In the genomic region with DNA sequence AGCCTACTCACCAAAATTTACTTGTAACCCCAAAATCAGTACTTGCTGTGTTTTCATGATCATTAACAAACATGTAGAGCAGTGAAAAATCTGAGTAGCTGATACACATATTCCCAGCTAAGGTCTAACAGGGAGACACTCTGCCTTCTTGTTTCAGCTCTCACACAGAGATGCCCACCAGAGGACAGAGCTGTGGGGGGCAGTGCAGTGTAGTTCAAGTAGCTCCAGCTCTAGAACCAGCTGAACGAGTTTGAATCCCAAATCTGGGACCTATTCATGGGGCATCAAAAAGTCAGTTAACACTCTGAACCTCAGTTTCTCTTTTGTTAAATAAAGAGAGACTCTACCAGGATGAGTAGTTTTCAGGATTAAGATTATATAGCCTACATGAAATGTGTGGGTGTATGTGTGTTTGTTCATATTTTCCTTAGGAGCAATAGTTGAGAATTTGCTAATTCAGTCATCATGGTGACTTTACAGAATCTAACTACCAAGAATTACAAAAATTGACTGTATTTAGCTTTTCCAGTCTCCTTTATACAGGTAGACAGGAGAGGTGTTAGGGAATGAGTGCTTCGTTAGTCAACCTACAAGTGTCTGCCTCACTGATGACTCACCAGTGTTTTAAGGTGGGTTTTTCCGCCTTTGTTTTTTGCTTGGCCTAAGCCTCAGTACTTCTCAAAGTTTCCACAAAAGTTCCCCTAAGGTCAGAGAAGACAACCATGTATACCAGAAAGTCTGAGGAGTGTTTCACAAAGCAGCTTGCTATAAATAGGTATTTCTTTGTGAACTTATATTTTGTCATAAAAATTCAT, we compare ENCODE assay signal across 10 cellular contexts.
DNase-seq lines count a peak whose midpoint lies in the region; ATAC-seq and TF ChIP-seq lines count a peak whose summit lies in the region.
"Had no signal": no experiment of that assay in that cellular context is flagged by ENCODE, and none has a peak within 500 bp of the region (broad histone marks: within the 10 kb centered on the region; RNA-seq: fewer than 3 reads in every experiment).

No MANE protein-coding gene starts in this region.

- no peaks in the 10 kb centered on the region for H3K27me3 Mint-ChIP-seq in T-helper 2 cell treated with Interferon-gamma antibody and Interleukin-4, amounts not matched to agents 5 μg/mL and 100 μg/mL, for 36 hours (ENCODE audit: low read depth)

- no peak overlapping the region for H2AK5ac ChIP-seq in trophoblast cell (ENCODE audit: low read length)

- H3K23ac ChIP-seq in trophoblast cell (ENCODE audit: low read length): no peak overlapping the region

- H3K4me3 Mint-ChIP-seq in T-helper 2 cell treated with Interferon-gamma antibody and Interleukin-4, amounts not matched to agents 5 μg/mL and 100 μg/mL, for 36 hours: peak overlapping the region; percentile 19

- peaks cover 30% of the 10 kb centered on the region for H3K4me1 Mint-ChIP-seq in T-helper 2 cell treated with Interferon-gamma antibody and Interleukin-4, amounts not matched to agents 5 μg/mL and 100 μg/mL, for 36 hours (ENCODE audit: low read depth)

- H3K14ac ChIP-seq in trophoblast cell (ENCODE audit: low read length): no peak overlapping the region

- peaks cover 2% of the 10 kb centered on the region for H3K79me1 ChIP-seq in trophoblast cell (ENCODE audit: low read length)

- H3K27me3 ChIP-seq in trophoblast cell (ENCODE audit: insufficient read depth, low read length) (no peaks in the 10 kb centered on the region), right lobe of liver (no peaks in the 10 kb centered on the region)

- H3K36me3 Mint-ChIP-seq in T-helper 2 cell treated with Interferon-gamma antibody and Interleukin-4, amounts not matched to agents 5 μg/mL and 100 μg/mL, for 36 hours (ENCODE audit: low read depth): peaks cover 27% of the 10 kb centered on the region

- H3K9me3 ChIP-seq in trophoblast cell (ENCODE audit: insufficient read depth, low read depth, low read length): no peaks in the 10 kb centered on the region
- H3K9me3 ChIP-seq in right lobe of liver: no peaks in the 10 kb centered on the region
- H3K9me3 ChIP-seq: SK-N-SH had no signal

- H3K4me1 ChIP-seq in trophoblast cell (ENCODE audit: control insufficient read depth in 1 of 2, insufficient read depth in 2 of 2, low read length in 2 of 2) (peaks cover 2 to 3% of the 10 kb centered on the region in 2 experiments), right lobe of liver (no peaks in the 10 kb centered on the region)

- no peak overlapping the region for H4K91ac ChIP-seq in trophoblast cell (ENCODE audit: low read depth, low read length)

- no peak overlapping the region for H2AFZ ChIP-seq in trophoblast cell (ENCODE audit: insufficient read depth, low read length, poor library complexity)

- no peak overlapping the region for H3K9ac ChIP-seq in trophoblast cell (ENCODE audit: low read length)
- H3K9ac ChIP-seq: SK-N-SH had no signal

- WGBS in trophoblast cell (ENCODE audit: extremely low coverage, insufficient coverage, insufficient read length): no CpG with 5 or more reads among the region's 3 CpGs
- WGBS in right lobe of liver (ENCODE audit: insufficient coverage, low coverage, low lambda C conversion rate, missing lambda C conversion rate): 76% methylated on average over 3 of the region's 3 CpGs

- no peak overlapping the region for H4K12ac ChIP-seq in trophoblast cell (ENCODE audit: low read depth, low read length)

- TF ChIP-seq CTCF in right lobe of liver (IDR thresholded peaks at IDR 0.05): no peak

- ATAC-seq in GM19023 (IDR thresholded peaks at IDR 0.05; ENCODE audit: unreplicated experiment) (peak; percentile 86), HG02678 (IDR thresholded peaks at IDR 0.05; ENCODE audit: unreplicated experiment) (peak; percentile 92), right lobe of liver (no peak)
- ATAC-seq: K562 had no signal

- H3K4ac ChIP-seq in trophoblast cell (ENCODE audit: low read depth, low read length): no peak overlapping the region

- H4K8ac ChIP-seq in trophoblast cell (ENCODE audit: low read depth, low read length): no peak overlapping the region

- H3K18ac ChIP-seq in trophoblast cell (ENCODE audit: low read length): no peak overlapping the region

- H3K27ac ChIP-seq in trophoblast cell (ENCODE audit: low read depth, low read length): no peak overlapping the region
- no peak overlapping the region for H3K27ac ChIP-seq in right lobe of liver

- intact Hi-C loops in right lobe of liver (cut with DNase I): no loop called here

- no peaks in the 10 kb centered on the region for H3K36me3 ChIP-seq in trophoblast cell (ENCODE audit: control insufficient read depth in 1 of 2, insufficient read depth in 2 of 2, low read length in 2 of 2)
- H3K36me3 ChIP-seq in right lobe of liver: no peaks in the 10 kb centered on the region

- no peak overlapping the region for H3K4me2 ChIP-seq in trophoblast cell (ENCODE audit: low read length)
- H3K4me2 ChIP-seq: SK-N-SH had no signal

- peaks cover 22% of the 10 kb centered on the region for H3K9me3 Mint-ChIP-seq in T-helper 2 cell treated with Interferon-gamma antibody and Interleukin-4, amounts not matched to agents 5 μg/mL and 100 μg/mL, for 36 hours

- H2BK5ac ChIP-seq in trophoblast cell (ENCODE audit: low read depth, low read length, poor library complexity): no peak overlapping the region

- no peak overlapping the region for H3K4me3 ChIP-seq in trophoblast cell (ENCODE audit: low read depth, low read length)
- H3K4me3 ChIP-seq in right lobe of liver: no peak overlapping the region
- H3K4me3 ChIP-seq: K562 had no signal

- no peak overlapping the region for H2BK12ac ChIP-seq in trophoblast cell (ENCODE audit: low read length)

- peak; percentile 71 for DNase-seq in T-helper 2 cell treated with Interferon-gamma antibody and Interleukin-4, amounts not matched to agents 5 μg/mL and 100 μg/mL, for 36 hours (ENCODE audit: low spot score)
- DNase-seq in trophoblast cell (peak; percentile 19 to 58), LoVo (ENCODE audit: low spot score) (no peak), NCI-H526 (lab: John Stamatoyannopoulos, UW) (no peak), ureter (ENCODE audit: low spot score) (no peak), right lobe of liver (no peak)
- DNase-seq: SK-N-SH had no signal

- H2BK120ac ChIP-seq in trophoblast cell (ENCODE audit: insufficient read depth, low read length, poor library complexity): no peak overlapping the region

- H3K27ac Mint-ChIP-seq in T-helper 2 cell treated with Interferon-gamma antibody and Interleukin-4, amounts not matched to agents 5 μg/mL and 100 μg/mL, for 36 hours: peak overlapping the region; percentile 73

- no peaks in the 10 kb centered on the region for H3K79me2 ChIP-seq in trophoblast cell (ENCODE audit: control insufficient read depth, insufficient read depth, low read length, poor library complexity)

- no peak for TF ChIP-seq POLR2A in right lobe of liver (IDR thresholded peaks at IDR 0.05)

Comparison
In these comparisons a context has a peak if more than half of its experiments do, and no peak if none do; other contexts are left out.
1. ATAC-seq: peak in GM19023 (single experiment) and HG02678 (single experiment); none in right lobe of liver (0 of 4).
2. DNase-seq: peak in T-helper 2 cell treated with Interferon-gamma antibody and Interleukin-4, amounts not matched to agents 5 μg/mL and 100 μg/mL, for 36 hours (single experiment) and trophoblast cell (2 of 2); none in LoVo (single experiment), NCI-H526 (0 of 2), ureter (single experiment) and right lobe of liver (0 of 3).